In the genomic region with DNA sequence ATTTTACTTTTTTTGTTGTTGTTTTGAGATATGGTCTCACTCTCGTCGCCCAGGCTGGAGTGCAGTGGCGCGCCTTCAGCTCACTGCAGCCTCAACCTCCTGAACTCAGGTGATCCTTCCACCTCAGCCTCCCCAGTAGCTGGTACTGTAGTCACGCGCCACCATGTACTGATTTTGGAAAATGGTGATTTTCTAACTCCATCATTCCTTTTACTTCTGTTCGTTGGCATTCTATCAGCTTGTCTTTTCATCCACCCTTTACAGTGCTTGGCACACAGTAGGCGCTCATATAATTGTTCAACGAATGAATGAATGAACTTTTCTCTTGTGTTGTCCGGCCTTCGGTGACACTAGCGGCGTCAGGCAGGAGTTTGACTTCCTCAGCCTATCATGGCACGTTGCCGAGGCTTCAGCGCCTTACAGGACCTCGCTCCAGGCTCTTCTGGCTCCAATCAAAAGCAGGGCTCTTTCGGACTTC, we compare ENCODE assay signal across 8 cellular contexts. TPM values are rescaled to one million over a fixed set of nuclear protein-coding genes. Genes with fewer than 3 reads are reported as not detected.
DNase-seq lines count a peak whose midpoint lies in the region; ATAC-seq and TF ChIP-seq lines count a peak whose summit lies in the region.

No MANE protein-coding gene starts in this region.

- DNase-seq in HFF-Myc (ENCODE audit: extremely low read depth, low read depth) (peak; percentile 97), WTC11 (ENCODE audit: low spot score) (no peak), hepatocyte (ENCODE audit: low spot score) (no peak), AG08395 (ENCODE audit: low spot score) (no peak), NCI-H748 treated with DMSO at 0.1 percent for 48 hours (lab: John Stamatoyannopoulos, UW) (no peak)

- no peaks in the 10 kb centered on the region for H3K27me3 ChIP-seq in hepatocyte

- H3K4me3 Mint-ChIP-seq in WTC11: peak overlapping the region; percentile 99

- H3K9me3 Mint-ChIP-seq in WTC11: no peaks in the 10 kb centered on the region; the same call in 1 of the 2 replicates

- no peak for ATAC-seq in WTC11
- ATAC-seq in GM19328 (IDR thresholded peaks at IDR 0.05; ENCODE audit: unreplicated experiment): no peak
- no peak for ATAC-seq in GM18861 (IDR thresholded peaks at IDR 0.05; ENCODE audit: unreplicated experiment)

- H3K4me1 Mint-ChIP-seq in WTC11: peaks cover 29% of the 10 kb centered on the region

- peaks cover 35% of the 10 kb centered on the region for H3K79me2 ChIP-seq in hepatocyte

- no peaks in the 10 kb centered on the region for H3K9me3 ChIP-seq in hepatocyte (ENCODE audit: low read depth)

- peak overlapping the region; percentile 50 for H2AFZ ChIP-seq in hepatocyte

- peak overlapping the region; percentile 78 for H3K4me2 ChIP-seq in hepatocyte

- H3K4me1 ChIP-seq in hepatocyte (ENCODE audit: insufficient read depth): peaks cover 6% of the 10 kb centered on the region

- TF ChIP-seq CTCF in HFF-Myc (IDR thresholded peaks at IDR 0.05; ENCODE audit: low read depth, low read length, missing control alignments): no peak
- TF ChIP-seq CTCF in WTC11 (IDR thresholded peaks at IDR 0.05): no peak
- no peak for TF ChIP-seq CTCF in hepatocyte (IDR thresholded peaks at IDR 0.05; ENCODE audit: poor library complexity)

- no peaks in the 10 kb centered on the region for H3K9me2 ChIP-seq in hepatocyte (replicated peaks; ENCODE audit: insufficient read depth)

- peaks cover 18% of the 10 kb centered on the region for H3K36me3 Mint-ChIP-seq in WTC11

- H3K27ac Mint-ChIP-seq in WTC11: peak overlapping the region; percentile 100

- H3K4me3 ChIP-seq in HFF-Myc (replicated peaks; ENCODE audit: low read depth, low read length) (peak overlapping the region; percentile 94), hepatocyte (no peak overlapping the region), skin epidermis (peak overlapping the region; percentile 63 to 90 (median 73))

- H3K36me3 ChIP-seq in hepatocyte (replicated peaks; ENCODE audit: insufficient read depth, low read depth): no peaks in the 10 kb centered on the region

- H3K27ac ChIP-seq in hepatocyte (peak overlapping the region; percentile 45), skin epidermis (peak overlapping the region in 17 of 21 experiments; percentile 81 to 98 (median 89))

- peaks cover 10% of the 10 kb centered on the region for H3K27me3 Mint-ChIP-seq in WTC11 (ENCODE audit: low read depth)

- POLR2A ChIA-PET in WTC11 (lab: Charles Lee): interaction anchor here (1.1 to 4.5 kb wide), 6 partner anchors 9 to 49 kb away, joined by 3 to 41 read pairs (median 6); a partner anchor contains a TSS

- H4K20me1 ChIP-seq in hepatocyte (ENCODE audit: insufficient read depth, poor library complexity, severe bottlenecking): peaks cover 30% of the 10 kb centered on the region

- CTCF ChIA-PET in WTC11 (lab: Charles Lee): interaction anchor here (1.3 to 2.2 kb wide), 4 partner anchors 18 to 50 kb away, joined by 3 to 11 read pairs (median 6); a partner anchor contains a TSS

- WGBS in hepatocyte (ENCODE audit: low lambda C conversion rate, missing lambda C conversion rate): 37% methylated on average over 18 of the region's 18 CpGs

TF ChIP-seq in WTC11, 78 proteins besides CTCF, POLR2A, EP300 and RAD21:
- TF ChIP-seq, protein P1, sequence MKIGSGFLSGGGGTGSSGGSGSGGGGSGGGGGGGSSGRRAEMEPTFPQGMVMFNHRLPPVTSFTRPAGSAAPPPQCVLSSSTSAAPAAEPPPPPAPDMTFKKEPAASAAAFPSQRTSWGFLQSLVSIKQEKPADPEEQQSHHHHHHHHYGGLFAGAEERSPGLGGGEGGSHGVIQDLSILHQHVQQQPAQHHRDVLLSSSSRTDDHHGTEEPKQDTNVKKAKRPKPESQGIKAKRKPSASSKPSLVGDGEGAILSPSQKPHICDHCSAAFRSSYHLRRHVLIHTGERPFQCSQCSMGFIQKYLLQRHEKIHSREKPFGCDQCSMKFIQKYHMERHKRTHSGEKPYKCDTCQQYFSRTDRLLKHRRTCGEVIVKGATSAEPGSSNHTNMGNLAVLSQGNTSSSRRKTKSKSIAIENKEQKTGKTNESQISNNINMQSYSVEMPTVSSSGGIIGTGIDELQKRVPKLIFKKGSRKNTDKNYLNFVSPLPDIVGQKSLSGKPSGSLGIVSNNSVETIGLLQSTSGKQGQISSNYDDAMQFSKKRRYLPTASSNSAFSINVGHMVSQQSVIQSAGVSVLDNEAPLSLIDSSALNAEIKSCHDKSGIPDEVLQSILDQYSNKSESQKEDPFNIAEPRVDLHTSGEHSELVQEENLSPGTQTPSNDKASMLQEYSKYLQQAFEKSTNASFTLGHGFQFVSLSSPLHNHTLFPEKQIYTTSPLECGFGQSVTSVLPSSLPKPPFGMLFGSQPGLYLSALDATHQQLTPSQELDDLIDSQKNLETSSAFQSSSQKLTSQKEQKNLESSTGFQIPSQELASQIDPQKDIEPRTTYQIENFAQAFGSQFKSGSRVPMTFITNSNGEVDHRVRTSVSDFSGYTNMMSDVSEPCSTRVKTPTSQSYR (CRISPR knock-in tag; IDR thresholded peaks at IDR 0.05): no peak
- TF ChIP-seq FOXK1 (CRISPR knock-in tag; IDR thresholded peaks at IDR 0.05): no peak
- TF ChIP-seq TEAD4 (CRISPR knock-in tag; IDR thresholded peaks at IDR 0.05): no peak
- no peak for TF ChIP-seq RORB (CRISPR knock-in tag; IDR thresholded peaks at IDR 0.05)
- TF ChIP-seq, protein P2, sequence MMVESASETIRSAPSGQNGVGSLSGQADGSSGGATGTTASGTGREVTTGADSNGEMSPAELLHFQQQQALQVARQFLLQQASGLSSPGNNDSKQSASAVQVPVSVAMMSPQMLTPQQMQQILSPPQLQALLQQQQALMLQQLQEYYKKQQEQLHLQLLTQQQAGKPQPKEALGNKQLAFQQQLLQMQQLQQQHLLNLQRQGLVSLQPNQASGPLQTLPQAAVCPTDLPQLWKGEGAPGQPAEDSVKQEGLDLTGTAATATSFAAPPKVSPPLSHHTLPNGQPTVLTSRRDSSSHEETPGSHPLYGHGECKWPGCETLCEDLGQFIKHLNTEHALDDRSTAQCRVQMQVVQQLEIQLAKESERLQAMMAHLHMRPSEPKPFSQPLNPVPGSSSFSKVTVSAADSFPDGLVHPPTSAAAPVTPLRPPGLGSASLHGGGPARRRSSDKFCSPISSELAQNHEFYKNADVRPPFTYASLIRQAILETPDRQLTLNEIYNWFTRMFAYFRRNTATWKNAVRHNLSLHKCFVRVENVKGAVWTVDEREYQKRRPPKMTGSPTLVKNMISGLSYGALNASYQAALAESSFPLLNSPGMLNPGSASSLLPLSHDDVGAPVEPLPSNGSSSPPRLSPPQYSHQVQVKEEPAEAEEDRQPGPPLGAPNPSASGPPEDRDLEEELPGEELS (CRISPR knock-in tag; IDR thresholded peaks at IDR 0.05): no peak
- no peak for TF ChIP-seq CREM (CRISPR knock-in tag; IDR thresholded peaks at IDR 0.05)
- TF ChIP-seq FOXP1 (CRISPR knock-in tag; IDR thresholded peaks at IDR 0.05; ENCODE audit: borderline replicate concordance): no peak
- no peak for TF ChIP-seq ESRRA (CRISPR knock-in tag; IDR thresholded peaks at IDR 0.05; ENCODE audit: borderline replicate concordance)
- TF ChIP-seq, protein P3, sequence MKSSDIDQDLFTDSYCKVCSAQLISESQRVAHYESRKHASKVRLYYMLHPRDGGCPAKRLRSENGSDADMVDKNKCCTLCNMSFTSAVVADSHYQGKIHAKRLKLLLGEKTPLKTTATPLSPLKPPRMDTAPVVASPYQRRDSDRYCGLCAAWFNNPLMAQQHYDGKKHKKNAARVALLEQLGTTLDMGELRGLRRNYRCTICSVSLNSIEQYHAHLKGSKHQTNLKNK (CRISPR knock-in tag; IDR thresholded peaks at IDR 0.05): no peak

RNA-seq across cellular contexts. Expression of a gene that starts 0.4 kb away (rescaled TPM):
- total RNA-seq in WTC11 (2021) (192 to 251 TPM (median 193 TPM) in 3 replicates), hepatocyte (126 and 142 TPM in 2 replicates)
- 40.1 TPM in 2 replicates for polyA plus RNA-seq in hepatocyte

RNA-seq across cellular contexts. Expression of a gene that starts 19.3 kb away (rescaled TPM):
- total RNA-seq in WTC11 (2021): 84.9 to 92.6 TPM (median 88.2 TPM) in 3 replicates
- 100 and 118 TPM in 2 replicates for total RNA-seq in hepatocyte
- 43.3 and 47.2 TPM in 2 replicates for polyA plus RNA-seq in hepatocyte

RNA-seq across cellular contexts. Expression of a gene that starts 50.3 kb away (rescaled TPM):
- 58.2 to 66.1 TPM (median 65.8 TPM) in 3 replicates for total RNA-seq in WTC11 (2021)
- 43.8 and 60.3 TPM in 2 replicates for total RNA-seq in hepatocyte
- polyA plus RNA-seq in hepatocyte: 49.0 and 56.3 TPM in 2 replicates
